In the genomic region with DNA sequence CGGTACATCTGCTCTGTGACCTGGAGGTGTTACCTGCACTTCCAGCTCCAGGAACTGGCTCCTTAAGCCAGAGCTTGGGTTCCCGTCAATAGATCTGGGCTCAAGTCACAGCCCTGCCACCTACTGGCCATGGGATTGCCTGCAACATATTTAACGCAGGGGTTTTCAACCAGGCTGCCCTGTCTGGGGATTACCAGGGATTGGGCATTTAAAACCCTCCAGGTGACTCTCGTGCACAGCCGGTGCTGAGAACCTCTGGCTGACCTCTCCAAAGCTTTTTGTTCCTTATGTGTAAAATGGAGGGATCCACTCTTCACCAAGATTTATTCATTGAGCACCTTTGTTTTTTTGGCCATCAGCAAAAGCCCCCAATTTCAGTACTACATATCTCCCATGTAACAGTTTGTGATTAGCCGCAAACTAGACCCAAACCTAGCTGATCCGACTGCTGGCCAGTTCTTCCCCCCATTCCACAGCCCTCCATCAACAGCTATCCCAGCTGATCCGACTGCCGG, we compare ENCODE assay signal across 1 cellular context.
TF ChIP-seq lines count a peak whose summit lies in the region.

No MANE protein-coding gene starts in this region.

TF ChIP-seq in WTC11, 78 proteins besides CTCF, POLR2A, EP300 and RAD21 (continued from another document):
- TF ChIP-seq, protein P1, sequence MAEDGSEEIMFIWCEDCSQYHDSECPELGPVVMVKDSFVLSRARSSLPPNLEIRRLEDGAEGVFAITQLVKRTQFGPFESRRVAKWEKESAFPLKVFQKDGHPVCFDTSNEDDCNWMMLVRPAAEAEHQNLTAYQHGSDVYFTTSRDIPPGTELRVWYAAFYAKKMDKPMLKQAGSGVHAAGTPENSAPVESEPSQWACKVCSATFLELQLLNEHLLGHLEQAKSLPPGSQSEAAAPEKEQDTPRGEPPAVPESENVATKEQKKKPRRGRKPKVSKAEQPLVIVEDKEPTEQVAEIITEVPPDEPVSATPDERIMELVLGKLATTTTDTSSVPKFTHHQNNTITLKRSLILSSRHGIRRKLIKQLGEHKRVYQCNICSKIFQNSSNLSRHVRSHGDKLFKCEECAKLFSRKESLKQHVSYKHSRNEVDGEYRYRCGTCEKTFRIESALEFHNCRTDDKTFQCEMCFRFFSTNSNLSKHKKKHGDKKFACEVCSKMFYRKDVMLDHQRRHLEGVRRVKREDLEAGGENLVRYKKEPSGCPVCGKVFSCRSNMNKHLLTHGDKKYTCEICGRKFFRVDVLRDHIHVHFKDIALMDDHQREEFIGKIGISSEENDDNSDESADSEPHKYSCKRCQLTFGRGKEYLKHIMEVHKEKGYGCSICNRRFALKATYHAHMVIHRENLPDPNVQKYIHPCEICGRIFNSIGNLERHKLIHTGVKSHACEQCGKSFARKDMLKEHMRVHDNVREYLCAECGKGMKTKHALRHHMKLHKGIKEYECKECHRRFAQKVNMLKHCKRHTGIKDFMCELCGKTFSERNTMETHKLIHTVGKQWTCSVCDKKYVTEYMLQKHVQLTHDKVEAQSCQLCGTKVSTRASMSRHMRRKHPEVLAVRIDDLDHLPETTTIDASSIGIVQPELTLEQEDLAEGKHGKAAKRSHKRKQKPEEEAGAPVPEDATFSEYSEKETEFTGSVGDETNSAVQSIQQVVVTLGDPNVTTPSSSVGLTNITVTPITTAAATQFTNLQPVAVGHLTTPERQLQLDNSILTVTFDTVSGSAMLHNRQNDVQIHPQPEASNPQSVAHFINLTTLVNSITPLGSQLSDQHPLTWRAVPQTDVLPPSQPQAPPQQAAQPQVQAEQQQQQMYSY (CRISPR knock-in tag; IDR thresholded peaks at IDR 0.05) = peak; percentile 72
- TF ChIP-seq TEAD1 (CRISPR knock-in tag; IDR thresholded peaks at IDR 0.05) = peak; percentile 60; the same call in 1 of the 2 replicates
